In genomic region chrY:8687154-8687553, GRCh38 we compare ENCODE assay signal across 4 cellular contexts.
"Had no signal": no experiment of that assay in that cellular context is flagged by ENCODE, and none has a peak within 500 bp of the region (broad histone marks: within the 10 kb centered on the region; RNA-seq: fewer than 3 reads in every experiment).

No MANE protein-coding gene starts in this region.

- H3K9me3 Mint-ChIP-seq: H9 had no signal

- ATAC-seq: GM23338 had no signal

- H3K27ac Mint-ChIP-seq: GM23338, H9 had no signal

- DNase-seq: H9, HCEC 1CT, IMR-90 had no signal

- H3K4me1 Mint-ChIP-seq: GM23338, H9 had no signal

- H3K4me3 Mint-ChIP-seq: GM23338, H9 had no signal
